Comparison of ENCODE assay signal across 1 cellular context in the genomic region with DNA sequence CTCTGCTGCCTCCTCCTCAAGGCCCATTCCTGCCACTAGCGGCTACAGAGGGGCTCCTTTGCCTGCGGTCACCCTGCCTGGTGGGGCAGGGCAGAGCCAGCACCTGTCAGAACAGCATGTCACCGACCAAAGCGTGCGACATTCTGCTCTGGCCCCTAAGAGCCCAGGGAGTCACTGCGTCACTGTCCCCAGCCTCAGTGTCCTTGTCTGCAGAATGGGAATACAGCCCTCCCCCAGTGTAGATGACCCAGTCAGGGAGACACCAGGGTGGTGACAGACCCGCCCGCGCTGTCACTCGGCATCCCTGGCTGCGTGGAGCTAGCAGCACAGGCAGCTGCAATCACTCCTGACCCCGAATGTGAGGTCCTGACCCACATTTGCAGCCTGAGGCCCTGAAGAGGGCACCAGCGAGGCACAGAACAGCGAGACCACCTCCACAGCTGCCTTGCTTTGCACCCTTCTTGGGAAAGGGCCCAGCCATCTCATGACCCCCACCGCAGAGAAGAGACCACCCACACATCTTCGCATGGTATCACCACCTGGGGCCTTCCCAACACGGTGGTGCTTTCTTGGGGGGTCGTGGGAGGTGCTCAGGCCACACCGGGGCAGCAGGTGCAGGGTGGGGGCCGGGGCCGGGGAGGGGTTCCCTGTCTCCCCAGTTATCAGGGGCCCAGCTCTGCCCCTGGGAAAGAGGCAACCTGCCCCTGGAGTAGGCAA.
TF ChIP-seq lines count a peak whose summit lies in the region.

No MANE protein-coding gene starts in this region.

TF ChIP-seq in GM23338, 12 proteins besides CTCF, POLR2A, EP300 and RAD21 (continued from another document):
- TF ChIP-seq, protein P1, sequence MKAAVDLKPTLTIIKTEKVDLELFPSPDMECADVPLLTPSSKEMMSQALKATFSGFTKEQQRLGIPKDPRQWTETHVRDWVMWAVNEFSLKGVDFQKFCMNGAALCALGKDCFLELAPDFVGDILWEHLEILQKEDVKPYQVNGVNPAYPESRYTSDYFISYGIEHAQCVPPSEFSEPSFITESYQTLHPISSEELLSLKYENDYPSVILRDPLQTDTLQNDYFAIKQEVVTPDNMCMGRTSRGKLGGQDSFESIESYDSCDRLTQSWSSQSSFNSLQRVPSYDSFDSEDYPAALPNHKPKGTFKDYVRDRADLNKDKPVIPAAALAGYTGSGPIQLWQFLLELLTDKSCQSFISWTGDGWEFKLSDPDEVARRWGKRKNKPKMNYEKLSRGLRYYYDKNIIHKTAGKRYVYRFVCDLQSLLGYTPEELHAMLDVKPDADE (IDR thresholded peaks at IDR 0.05), result no peak
- no peak for TF ChIP-seq EZH2 (IDR thresholded peaks at IDR 0.05; ENCODE audit: low read depth, unreplicated experiment)
- TF ChIP-seq STAT1 (IDR thresholded peaks at IDR 0.05; ENCODE audit: unreplicated experiment), result no peak
- TF ChIP-seq, protein P2, sequence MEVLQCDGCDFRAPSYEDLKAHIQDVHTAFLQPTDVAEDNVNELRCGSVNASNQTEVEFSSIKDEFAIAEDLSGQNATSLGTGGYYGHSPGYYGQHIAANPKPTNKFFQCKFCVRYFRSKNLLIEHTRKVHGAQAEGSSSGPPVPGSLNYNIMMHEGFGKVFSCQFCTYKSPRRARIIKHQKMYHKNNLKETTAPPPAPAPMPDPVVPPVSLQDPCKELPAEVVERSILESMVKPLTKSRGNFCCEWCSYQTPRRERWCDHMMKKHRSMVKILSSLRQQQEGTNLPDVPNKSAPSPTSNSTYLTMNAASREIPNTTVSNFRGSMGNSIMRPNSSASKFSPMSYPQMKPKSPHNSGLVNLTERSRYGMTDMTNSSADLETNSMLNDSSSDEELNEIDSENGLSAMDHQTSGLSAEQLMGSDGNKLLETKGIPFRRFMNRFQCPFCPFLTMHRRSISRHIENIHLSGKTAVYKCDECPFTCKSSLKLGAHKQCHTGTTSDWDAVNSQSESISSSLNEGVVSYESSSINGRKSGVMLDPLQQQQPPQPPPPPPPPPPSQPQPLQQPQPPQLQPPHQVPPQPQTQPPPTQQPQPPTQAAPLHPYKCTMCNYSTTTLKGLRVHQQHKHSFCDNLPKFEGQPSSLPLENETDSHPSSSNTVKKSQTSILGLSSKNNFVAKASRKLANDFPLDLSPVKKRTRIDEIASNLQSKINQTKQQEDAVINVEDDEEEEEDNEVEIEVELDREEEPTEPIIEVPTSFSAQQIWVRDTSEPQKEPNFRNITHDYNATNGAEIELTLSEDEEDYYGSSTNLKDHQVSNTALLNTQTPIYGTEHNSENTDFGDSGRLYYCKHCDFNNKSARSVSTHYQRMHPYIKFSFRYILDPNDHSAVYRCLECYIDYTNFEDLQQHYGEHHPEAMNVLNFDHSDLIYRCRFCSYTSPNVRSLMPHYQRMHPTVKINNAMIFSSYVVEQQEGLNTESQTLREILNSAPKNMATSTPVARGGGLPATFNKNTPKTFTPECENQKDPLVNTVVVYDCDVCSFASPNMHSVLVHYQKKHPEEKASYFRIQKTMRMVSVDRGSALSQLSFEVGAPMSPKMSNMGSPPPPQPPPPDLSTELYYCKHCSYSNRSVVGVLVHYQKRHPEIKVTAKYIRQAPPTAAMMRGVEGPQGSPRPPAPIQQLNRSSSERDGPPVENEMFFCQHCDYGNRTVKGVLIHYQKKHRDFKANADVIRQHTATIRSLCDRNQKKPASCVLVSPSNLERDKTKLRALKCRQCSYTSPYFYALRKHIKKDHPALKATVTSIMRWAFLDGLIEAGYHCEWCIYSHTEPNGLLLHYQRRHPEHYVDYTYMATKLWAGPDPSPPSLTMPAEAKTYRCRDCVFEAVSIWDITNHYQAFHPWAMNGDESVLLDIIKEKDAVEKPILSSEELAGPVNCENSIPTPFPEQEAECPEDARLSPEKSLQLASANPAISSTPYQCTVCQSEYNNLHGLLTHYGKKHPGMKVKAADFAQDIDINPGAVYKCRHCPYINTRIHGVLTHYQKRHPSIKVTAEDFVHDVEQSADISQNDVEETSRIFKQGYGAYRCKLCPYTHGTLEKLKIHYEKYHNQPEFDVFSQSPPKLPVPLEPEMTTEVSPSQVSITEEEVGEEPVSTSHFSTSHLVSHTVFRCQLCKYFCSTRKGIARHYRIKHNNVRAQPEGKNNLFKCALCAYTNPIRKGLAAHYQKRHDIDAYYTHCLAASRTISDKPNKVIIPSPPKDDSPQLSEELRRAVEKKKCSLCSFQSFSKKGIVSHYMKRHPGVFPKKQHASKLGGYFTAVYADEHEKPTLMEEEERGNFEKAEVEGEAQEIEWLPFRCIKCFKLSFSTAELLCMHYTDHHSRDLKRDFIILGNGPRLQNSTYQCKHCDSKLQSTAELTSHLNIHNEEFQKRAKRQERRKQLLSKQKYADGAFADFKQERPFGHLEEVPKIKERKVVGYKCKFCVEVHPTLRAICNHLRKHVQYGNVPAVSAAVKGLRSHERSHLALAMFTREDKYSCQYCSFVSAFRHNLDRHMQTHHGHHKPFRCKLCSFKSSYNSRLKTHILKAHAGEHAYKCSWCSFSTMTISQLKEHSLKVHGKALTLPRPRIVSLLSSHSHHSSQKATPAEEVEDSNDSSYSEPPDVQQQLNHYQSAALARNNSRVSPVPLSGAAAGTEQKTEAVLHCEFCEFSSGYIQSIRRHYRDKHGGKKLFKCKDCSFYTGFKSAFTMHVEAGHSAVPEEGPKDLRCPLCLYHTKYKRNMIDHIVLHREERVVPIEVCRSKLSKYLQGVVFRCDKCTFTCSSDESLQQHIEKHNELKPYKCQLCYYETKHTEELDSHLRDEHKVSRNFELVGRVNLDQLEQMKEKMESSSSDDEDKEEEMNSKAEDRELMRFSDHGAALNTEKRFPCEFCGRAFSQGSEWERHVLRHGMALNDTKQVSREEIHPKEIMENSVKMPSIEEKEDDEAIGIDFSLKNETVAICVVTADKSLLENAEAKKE (CRISPR knock-in tag; IDR thresholded peaks at IDR 0.05), result no peak
- no peak for TF ChIP-seq ZNF331 (CRISPR knock-in tag; IDR thresholded peaks at IDR 0.05; ENCODE audit: low read depth)
- TF ChIP-seq EZH2phosphoT487 (IDR thresholded peaks at IDR 0.05; ENCODE audit: unreplicated experiment), result no peak
